Comparison of ENCODE assay signal across 8 cellular contexts in the genomic region with DNA sequence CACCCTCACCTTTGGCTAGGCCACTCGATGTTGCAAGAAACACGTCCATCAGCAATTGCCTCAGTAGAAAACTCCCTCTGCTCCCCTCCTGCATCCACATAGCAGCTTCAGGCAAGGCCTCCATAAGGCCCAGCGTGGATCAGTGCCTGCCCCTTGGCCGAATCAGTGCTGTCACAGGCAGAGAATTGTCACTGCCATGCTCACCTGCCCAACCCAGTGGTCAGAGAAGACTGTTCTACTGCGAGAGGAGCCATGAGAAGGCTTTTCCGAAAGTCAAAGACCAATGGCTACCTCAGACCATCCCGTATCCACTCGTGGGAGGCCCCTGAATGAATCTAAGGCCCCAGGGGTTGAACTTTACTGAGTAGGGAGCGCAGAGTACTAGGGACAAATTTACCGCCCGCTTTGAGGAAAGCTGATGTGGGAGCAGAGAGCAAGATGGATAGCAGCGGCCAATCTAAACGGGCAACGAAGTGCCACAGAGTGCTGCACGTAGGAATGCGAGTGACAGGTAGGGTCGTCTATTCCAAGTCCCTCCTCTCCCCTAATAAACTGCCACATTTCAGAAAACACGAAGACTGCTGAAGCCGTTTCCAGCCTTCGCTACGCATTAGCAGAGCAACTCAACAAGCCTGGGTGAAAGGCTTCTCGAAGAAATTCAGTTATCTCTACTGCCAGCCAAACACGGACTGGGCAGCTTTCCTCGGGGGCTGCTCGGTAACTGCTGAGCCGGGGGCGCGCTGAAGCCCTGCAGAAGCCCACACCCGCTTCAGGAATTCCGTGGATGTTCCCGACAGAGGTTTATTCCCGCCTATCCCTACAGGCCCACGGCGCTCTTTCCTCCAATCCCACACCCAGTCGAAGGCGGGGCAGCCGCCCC. TPM values are rescaled to one million over a fixed set of nuclear protein-coding genes. Genes with fewer than 3 reads are reported as not detected.
DNase-seq lines count a peak whose midpoint lies in the region; ATAC-seq and TF ChIP-seq lines count a peak whose summit lies in the region.

No MANE protein-coding gene starts in this region.

- no peak for ATAC-seq in activated T-cell treated with anti-CD3 and anti-CD28 coated beads, Interleukin-2, amount 50 U/mL, for 72 hours (replicated peaks in 1 of 2)
- ATAC-seq in gastroesophageal sphincter, result peak; percentile 84

- 24 to 49% methylated on average over 10 to 11 of the region's 37 CpGs for WGBS in gastroesophageal sphincter (ENCODE audit: low coverage in 1 of 2), 2 donors

- no peaks in the 10 kb centered on the region for H3K9me3 ChIP-seq in gastroesophageal sphincter

- H3K4me3 Mint-ChIP-seq in activated T-cell treated with anti-CD3 and anti-CD28 coated beads, Interleukin-2, amount 50 U/mL, for 72 hours, result peak overlapping the region; percentile 98
- peak overlapping the region; percentile 86 for H3K4me3 Mint-ChIP-seq in osteocyte (ENCODE audit: unreplicated experiment)

- DNase-seq in LoVo (ENCODE audit: low spot score) (peak; percentile 90), osteocyte (ENCODE audit: extremely low spot score, unreplicated experiment) (no peak), inferior parietal cortex (ENCODE audit: extremely low spot score) (no peak), NCI-H2107 (lab: John Stamatoyannopoulos, UW) (no peak), SKM-1 treated with dmso at 0.1 percent for 144 hours (lab: John Stamatoyannopoulos, UW; ENCODE audit: unreplicated experiment) (no peak)
- no peak for DNase-seq in activated T-cell treated with anti-CD3 and anti-CD28 coated beads, Interleukin-2, amount 50 U/mL, for 72 hours

- peak overlapping the region; percentile 91 for H3K27ac Mint-ChIP-seq in activated T-cell treated with anti-CD3 and anti-CD28 coated beads, Interleukin-2, amount 50 U/mL, for 72 hours
- H3K27ac Mint-ChIP-seq in osteocyte (ENCODE audit: unreplicated experiment), result peak overlapping the region; percentile 94

- TF ChIP-seq POLR2A in gastroesophageal sphincter (IDR thresholded peaks at IDR 0.05), result no peak

- TF ChIP-seq EP300 in gastroesophageal sphincter (IDR thresholded peaks at IDR 0.05), result no peak

- peak overlapping the region; percentile 71 to 94 (median 92) for H3K27ac ChIP-seq in gastroesophageal sphincter

- peaks cover 0 to 12% of the 10 kb centered on the region in 2 donors for H3K36me3 ChIP-seq in gastroesophageal sphincter

- H3K4me3 ChIP-seq in gastroesophageal sphincter, result peak overlapping the region; percentile 64 to 94

- H3K4me1 Mint-ChIP-seq in activated T-cell treated with anti-CD3 and anti-CD28 coated beads, Interleukin-2, amount 50 U/mL, for 72 hours (ENCODE audit: low read depth), result peaks cover 29% of the 10 kb centered on the region
- peaks cover 26% of the 10 kb centered on the region for H3K4me1 Mint-ChIP-seq in osteocyte (ENCODE audit: unreplicated experiment)

- 0 out of 3 replicates have a peak, but pooled peaks have one; percentile 11 for TF ChIP-seq CTCF in GM12872 (IDR thresholded peaks at IDR 0.05; ENCODE audit: insufficient read depth, low read depth, low read length)
- no peak for TF ChIP-seq CTCF in gastroesophageal sphincter (IDR thresholded peaks at IDR 0.05)
- no peak for TF ChIP-seq CTCF in osteocyte (IDR thresholded peaks at IDR 0.05)

- no peaks in the 10 kb centered on the region for H3K27me3 ChIP-seq in gastroesophageal sphincter

- peaks cover 5 to 13% of the 10 kb centered on the region in 2 donors for H3K36me3 Mint-ChIP-seq in activated T-cell treated with anti-CD3 and anti-CD28 coated beads, Interleukin-2, amount 50 U/mL, for 72 hours (ENCODE audit: insufficient read depth in 2 of 2)
- H3K36me3 Mint-ChIP-seq in osteocyte (ENCODE audit: unreplicated experiment), result peaks cover 2% of the 10 kb centered on the region

- peaks cover 0 to 6% of the 10 kb centered on the region in 2 donors for H3K9me3 Mint-ChIP-seq in activated T-cell treated with anti-CD3 and anti-CD28 coated beads, Interleukin-2, amount 50 U/mL, for 72 hours
- H3K9me3 Mint-ChIP-seq in osteocyte (ENCODE audit: unreplicated experiment), result peaks cover 9% of the 10 kb centered on the region

- peaks cover 0 to 27% (median 3%) of the 10 kb centered on the region in 3 donors for H3K4me1 ChIP-seq in gastroesophageal sphincter

- H3K27me3 Mint-ChIP-seq in activated T-cell treated with anti-CD3 and anti-CD28 coated beads, Interleukin-2, amount 50 U/mL, for 72 hours (ENCODE audit: low read depth), result peaks cover 22% of the 10 kb centered on the region
- peaks cover 12% of the 10 kb centered on the region for H3K27me3 Mint-ChIP-seq in osteocyte (ENCODE audit: unreplicated experiment)

RNA-seq across cellular contexts. Expression of gene RALBP1, which starts 1.0 kb away (rescaled TPM):
- total RNA-seq in activated T-cell treated with anti-CD3 and anti-CD28 coated beads, Interleukin-2, amount 50 U/mL, for 72 hours, result 10 to 100 TPM; 48.4 to 58.7 TPM
- total RNA-seq in gastroesophageal sphincter (100 to 1,000 TPM in 3 of 4 donors, 10 to 100 TPM in 1; 92.9 to 157 (median 131) TPM), osteocyte (48.3 and 50.9 TPM in 2 replicates)
